Comparison of ENCODE assay signal across 7 cellular contexts in genomic region chr1:65180977-65181376, GRCh38.
"Had no signal": no experiment of that assay in that cellular context is flagged by ENCODE, and none has a peak within 500 bp of the region (broad histone marks: within the 10 kb centered on the region; RNA-seq: fewer than 3 reads in every experiment).

No MANE protein-coding gene starts in this region.

- DNase-seq: GM23248, H9, HCEC 1CT, IMR-90 had no signal

- H3K4me3 Mint-ChIP-seq: H9 had no signal

- H2AFZ ChIP-seq: GM23248 had no signal

- H3K9ac ChIP-seq: GM23248 had no signal

- H3K9me3 Mint-ChIP-seq: H9 had no signal

- H3K27ac Mint-ChIP-seq: H9 had no signal

- H3K27ac ChIP-seq: GM23248 had no signal

- FAIRE-seq: H1, H54, HTR-8/SVneo had no signal

- H3K4me3 ChIP-seq: GM23248 had no signal
